In genomic region chr15:82014989-82015388, GRCh38 we compare ENCODE assay signal across 1 cellular context.
TF ChIP-seq lines count a peak whose summit lies in the region.

No MANE protein-coding gene starts in this region.

TF ChIP-seq in IMR-90, 13 proteins besides CTCF, POLR2A, EP300 and RAD21:
- TF ChIP-seq, protein P1, sequence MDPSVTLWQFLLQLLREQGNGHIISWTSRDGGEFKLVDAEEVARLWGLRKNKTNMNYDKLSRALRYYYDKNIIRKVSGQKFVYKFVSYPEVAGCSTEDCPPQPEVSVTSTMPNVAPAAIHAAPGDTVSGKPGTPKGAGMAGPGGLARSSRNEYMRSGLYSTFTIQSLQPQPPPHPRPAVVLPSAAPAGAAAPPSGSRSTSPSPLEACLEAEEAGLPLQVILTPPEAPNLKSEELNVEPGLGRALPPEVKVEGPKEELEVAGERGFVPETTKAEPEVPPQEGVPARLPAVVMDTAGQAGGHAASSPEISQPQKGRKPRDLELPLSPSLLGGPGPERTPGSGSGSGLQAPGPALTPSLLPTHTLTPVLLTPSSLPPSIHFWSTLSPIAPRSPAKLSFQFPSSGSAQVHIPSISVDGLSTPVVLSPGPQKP (IDR thresholded peaks at IDR 0.05; ENCODE audit: borderline replicate concordance, low read depth, low read length), result no peak
- TF ChIP-seq MAFK (IDR thresholded peaks at IDR 0.05; ENCODE audit: low read depth, low read length) (no peak), BHLHE40 (IDR thresholded peaks at IDR 0.05; ENCODE audit: low read depth, low read length) (no peak), CEBPB (IDR thresholded peaks at IDR 0.05; ENCODE audit: low read depth, low read length) (no peak), RFX5 (IDR thresholded peaks at IDR 0.05; ENCODE audit: low read depth, low read length) (no peak), MXI1 (IDR thresholded peaks at IDR 0.05; ENCODE audit: borderline replicate concordance, low read depth, low read length) (no peak), FOS (IDR thresholded peaks at IDR 0.05; ENCODE audit: low read depth, low read length) (no peak), USF2 (IDR thresholded peaks at IDR 0.05; ENCODE audit: low read depth, low read length) (no peak), RCOR1 (IDR thresholded peaks at IDR 0.05; ENCODE audit: insufficient replicate concordance, low read length) (no peak)
TF ChIP-seq in IMR-90: peak in this region for 0.
